Comparison of ENCODE assay signal across 26 cellular contexts in the genomic region with DNA sequence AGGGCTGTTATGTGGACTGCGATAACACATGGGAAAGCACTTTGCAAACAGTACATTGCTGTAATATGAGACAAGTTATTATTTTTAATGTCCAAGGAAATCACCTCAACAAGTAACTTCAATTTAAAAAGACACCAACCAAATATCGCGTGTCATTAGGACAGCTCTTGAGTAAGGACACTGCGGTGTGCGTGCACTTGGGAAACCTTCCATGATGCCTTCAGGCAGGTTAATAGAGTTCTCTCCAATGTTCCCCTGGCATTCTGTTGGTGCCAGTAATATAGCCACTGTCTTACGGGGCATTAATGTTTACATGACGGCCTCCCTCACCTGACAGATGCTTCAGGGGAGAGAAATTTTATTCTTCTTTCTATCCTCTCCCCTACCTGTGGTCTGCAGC.
"Had no signal": no experiment of that assay in that cellular context is flagged by ENCODE, and none has a peak within 500 bp of the region (broad histone marks: within the 10 kb centered on the region; RNA-seq: fewer than 3 reads in every experiment).

No MANE protein-coding gene starts in this region.

- H3K4me3 Mint-ChIP-seq: natural killer cell treated with Interleukin-12 subunit alpha and Interleukin-12 subunit beta and Interleukin-15 and Interleukin-18, amount 100 ng/mL, for 72 hours; nephron progenitor cell; neural crest cell; stimulated activated effector memory CD8-positive, alpha-beta T cell treated with anti-CD3 and anti-CD28 coated beads, Interleukin-12 subunit alpha, Interleukin-12 subunit beta, amount 100 ng/mL, for 72 hours; stimulated activated naive B cell treated with anti-CD40 and anti-IgM and Interleukin-4, amounts not matched to agents 10 μg/mL and 1 μg/mL and 100 μg/mL, for 72 hours; stimulated activated naive CD8-positive, alpha-beta T cell treated with anti-CD3 and anti-CD28 coated beads, Interleukin-15, Interleukin-2, amounts not matched to agents 100 ng/mL and 50 ng/mL, for 24 hours had no signal

- H3K36me3 Mint-ChIP-seq: natural killer cell treated with Interleukin-12 subunit alpha and Interleukin-12 subunit beta and Interleukin-15 and Interleukin-18, amount 100 ng/mL, for 72 hours had no signal

- DNase-seq: nephron progenitor cell; nucleus accumbens; pancreas; right cardiac atrium; right lobe of liver; sigmoid colon; small intestine; stimulated activated CD4-positive, alpha-beta T cell treated with anti-CD3 and anti-CD28 coated beads, Interleukin-15, amount 100 ng/mL, for 24 hours; stimulated activated CD4-positive, alpha-beta T cell treated with anti-CD3 and anti-CD28 coated beads, Interleukin-2, amount 100 ng/mL, for 24 hours; stimulated activated CD4-positive, alpha-beta T cell treated with anti-CD3 and anti-CD28 coated beads, Interleukin-2, amount 100 ng/mL, for 48 hours; stimulated activated CD4-positive, alpha-beta T cell treated with anti-CD3 and anti-CD28 coated beads, Interleukin-4, amount 100 ng/mL, for 24 hours; stimulated activated naive B cell treated with anti-CD40 and anti-IgM and Interleukin-4, amounts not matched to agents 10 μg/mL and 1 μg/mL and 100 μg/mL, for 72 hours; stimulated activated naive CD4-positive, alpha-beta T cell treated with Interleukin-2 at 50 U/mL for 16 hours; stomach; thyroid gland; trophoblast cell; upper lobe of left lung had no signal

- H3K4me1 Mint-ChIP-seq: neural crest cell had no signal

- H3K27me3 Mint-ChIP-seq: natural killer cell treated with Interleukin-12 subunit alpha and Interleukin-12 subunit beta and Interleukin-15 and Interleukin-18, amount 100 ng/mL, for 72 hours had no signal

- H3K4me3 ChIP-seq: pancreas, prostate gland, right lobe of liver, sigmoid colon, stomach, thoracic aorta, thyroid gland, tibial nerve, upper lobe of left lung, vagina had no signal

- H3K9me3 Mint-ChIP-seq: natural killer cell treated with Interleukin-12 subunit alpha and Interleukin-12 subunit beta and Interleukin-15 and Interleukin-18, amount 100 ng/mL, for 72 hours; stimulated activated effector memory CD8-positive, alpha-beta T cell treated with anti-CD3 and anti-CD28 coated beads, Interleukin-12 subunit alpha, Interleukin-12 subunit beta, amount 100 ng/mL, for 72 hours had no signal

- H3K36me3 ChIP-seq: neutrophil, pancreas, prostate gland, right lobe of liver, sigmoid colon, thoracic aorta, thyroid gland, upper lobe of left lung, vagina had no signal

- H3K27ac Mint-ChIP-seq: natural killer cell treated with Interleukin-12 subunit alpha and Interleukin-12 subunit beta and Interleukin-15 and Interleukin-18, amount 100 ng/mL, for 72 hours; nephron progenitor cell; stimulated activated effector memory CD8-positive, alpha-beta T cell treated with anti-CD3 and anti-CD28 coated beads, Interleukin-12 subunit alpha, Interleukin-12 subunit beta, amount 100 ng/mL, for 72 hours; stimulated activated naive B cell treated with anti-CD40 and anti-IgM and Interleukin-4, amounts not matched to agents 10 μg/mL and 1 μg/mL and 100 μg/mL, for 72 hours; stimulated activated naive CD8-positive, alpha-beta T cell treated with anti-CD3 and anti-CD28 coated beads, Interleukin-15, Interleukin-2, amounts not matched to agents 100 ng/mL and 50 ng/mL, for 24 hours had no signal

- H3K27me3 ChIP-seq: neutrophil, pancreas, right lobe of liver, sigmoid colon, stomach, thyroid gland, tibial nerve, upper lobe of left lung, vagina had no signal

- H3K27ac ChIP-seq: neutrophil, pancreas, prostate gland, right lobe of liver, sigmoid colon, stomach, thoracic aorta, thyroid gland, tibial nerve, upper lobe of left lung, vagina had no signal

- H3K9me3 ChIP-seq: neutrophil, pancreas, prostate gland, right lobe of liver, sigmoid colon, stomach, thoracic aorta, thyroid gland, upper lobe of left lung, vagina had no signal

- H3K4me1 ChIP-seq: pancreas, prostate gland, right lobe of liver, stomach, thyroid gland, upper lobe of left lung, vagina had no signal

- ATAC-seq: natural killer cell treated with Interleukin-12 subunit alpha and Interleukin-12 subunit beta and Interleukin-15 and Interleukin-18, amount 100 ng/mL, for 72 hours; pancreas; right cardiac atrium; right lobe of liver; stimulated activated effector memory CD8-positive, alpha-beta T cell treated with anti-CD3 and anti-CD28 coated beads, Interleukin-12 subunit alpha, Interleukin-12 subunit beta, amount 100 ng/mL, for 72 hours; stimulated activated naive B cell treated with anti-CD40 and anti-IgM and Interleukin-4, amounts not matched to agents 10 μg/mL and 1 μg/mL and 100 μg/mL, for 72 hours had no signal
